9 cellular contexts compared by ENCODE assay signal in the genomic region with DNA sequence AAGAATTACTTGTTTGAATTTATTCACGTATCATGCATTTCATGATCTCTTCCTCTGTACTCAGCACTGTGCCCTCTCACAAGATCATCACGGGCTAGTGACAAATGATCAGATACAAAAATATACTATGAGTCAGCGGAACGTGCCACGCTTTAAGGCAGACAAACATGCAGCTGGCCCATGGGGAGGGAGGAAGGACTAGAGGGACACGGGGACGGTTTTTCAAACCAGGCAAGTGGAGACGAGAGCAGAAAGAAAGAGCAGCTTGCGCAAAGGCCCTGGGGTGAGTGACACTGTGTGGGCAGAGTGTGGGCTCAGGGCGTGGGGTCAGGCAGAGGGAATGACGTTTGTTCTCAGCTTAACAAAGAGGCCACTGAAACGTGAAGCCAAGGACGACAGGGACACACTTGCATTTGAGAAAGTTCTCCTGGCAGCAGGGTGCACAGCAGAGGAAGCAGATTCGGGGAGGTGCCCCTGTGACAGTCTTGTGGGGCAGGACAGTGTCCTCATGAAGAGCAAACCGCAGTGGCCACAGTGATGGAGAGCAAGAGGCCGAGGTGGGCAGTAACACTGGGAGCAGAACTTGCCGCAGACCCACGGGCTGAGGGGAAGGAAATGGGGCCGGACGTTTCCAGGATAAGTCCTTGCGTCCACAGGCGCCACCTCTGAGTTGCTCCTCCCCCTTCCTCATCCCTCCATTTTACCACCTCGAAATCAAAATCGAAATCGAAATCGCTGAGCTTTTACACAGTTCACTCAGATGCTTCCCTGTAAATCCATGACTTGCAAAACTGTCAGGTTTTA. TPM values are rescaled to one million over a fixed set of nuclear protein-coding genes. Genes with fewer than 3 reads are reported as not detected.
A peak's percentile ranks its signal among the peaks of the same experiment; 100 is the strongest.
DNase-seq lines count a peak whose midpoint lies in the region; ATAC-seq and TF ChIP-seq lines count a peak whose summit lies in the region.
"Had no signal": no experiment of that assay in that cellular context is flagged by ENCODE, and none has a peak within 500 bp of the region (broad histone marks: within the 10 kb centered on the region; RNA-seq: fewer than 3 reads in every experiment).

No MANE protein-coding gene starts in this region.

- peak; percentile 70 for ATAC-seq in HCT116
- peak; percentile 94 to 98 for ATAC-seq in gastrocnemius medialis
- no peak for ATAC-seq in stimulated activated naive CD8-positive, alpha-beta T cell treated with anti-CD3 and anti-CD28 coated beads, Interleukin-15, amount 100 ng/mL, for 72 hours
- no peak for ATAC-seq in HG02588 (IDR thresholded peaks at IDR 0.05; ENCODE audit: unreplicated experiment)

- in situ Hi-C loops in gastrocnemius medialis (cut with MboI; ENCODE audit: low sequenced_read_pairs in 4 of 4): loop anchor here in 1 of 4 donors (10.0 kb wide), 1 partner anchor 79 kb away; no protein-coding TSS in a partner anchor

- H3K27ac Mint-ChIP-seq in CD8-positive, alpha-beta memory T cell: no peak overlapping the region
- no peak overlapping the region for H3K27ac Mint-ChIP-seq in stimulated activated naive CD8-positive, alpha-beta T cell treated with anti-CD3 and anti-CD28 coated beads, Interleukin-15, amount 100 ng/mL, for 72 hours

- RAD21 ChIA-PET in HCT116 (lab: Charles Lee; ENCODE audit: low non-redundant PET in 1 of 2, low total read pairs in 2 of 2, uncharacterized antibody in 2 of 2, unreplicated experiment in 2 of 2): interaction anchor here in 1 of 2 experiments (0.7 kb wide), 1 partner anchor 103 kb away, joined by 3 read pairs; no protein-coding TSS in a partner anchor

- H3K27me3 Mint-ChIP-seq in CD8-positive, alpha-beta memory T cell: peaks cover 35 to 89% of the 10 kb centered on the region in 2 donors
- H3K27me3 Mint-ChIP-seq in stimulated activated naive CD8-positive, alpha-beta T cell treated with anti-CD3 and anti-CD28 coated beads, Interleukin-15, amount 100 ng/mL, for 72 hours: peaks cover 67% of the 10 kb centered on the region

- H3K4me3 ChIP-seq in HCT116 (replicated peaks in 1 of 2; ENCODE audit: low read depth in 1 of 2, low read length in 2 of 2): no peak overlapping the region
- peak overlapping the region in 3 of 4 donors; percentile 15 to 24 (median 23) for H3K4me3 ChIP-seq in gastrocnemius medialis
- no peak overlapping the region for H3K4me3 ChIP-seq in CD8-positive, alpha-beta memory T cell (ENCODE audit: low read length)

- peaks cover 0 to under 1% (median 0%) of the 10 kb centered on the region in 3 donors for H3K4me1 Mint-ChIP-seq in CD8-positive, alpha-beta memory T cell
- H3K4me1 Mint-ChIP-seq in stimulated activated naive CD8-positive, alpha-beta T cell treated with anti-CD3 and anti-CD28 coated beads, Interleukin-15, amount 100 ng/mL, for 72 hours: no peaks in the 10 kb centered on the region

- peak overlapping the region; percentile 97 for H2AFZ ChIP-seq in HCT116 (ENCODE audit: low read depth, low read length, poor library complexity, severe bottlenecking)

- no TSS peak for BruUV-seq in HCT116 (replicated peaks; lab: Mats Ljungman, UMichigan)

- H3K27me3 ChIP-seq in HCT116 (ENCODE audit: insufficient read depth, low read length) (no peaks in the 10 kb centered on the region), gastrocnemius medialis (no peaks in the 10 kb centered on the region)
- H3K27me3 ChIP-seq in CD8-positive, alpha-beta memory T cell (ENCODE audit: insufficient read depth, low read length, poor library complexity, severe bottlenecking): peaks cover 6% of the 10 kb centered on the region

- CTCF ChIA-PET in HCT116 (lab: Charles Lee): no interaction called here
- CTCF ChIA-PET in CD8-positive, alpha-beta memory T cell (lab: Charles Lee): interaction anchor here (1.3 kb wide), 1 partner anchor 21 kb away, joined by 3 read pairs; no protein-coding TSS in a partner anchor

- no peaks in the 10 kb centered on the region for H3K79me2 ChIP-seq in HCT116 (ENCODE audit: insufficient read depth, low read length)

- H3K36me3 ChIP-seq in HCT116 (ENCODE audit: control insufficient read depth in 1 of 2, insufficient read depth in 2 of 2, low read length in 2 of 2) (no peaks in the 10 kb centered on the region), gastrocnemius medialis (no peaks in the 10 kb centered on the region)
- H3K36me3 ChIP-seq in CD8-positive, alpha-beta memory T cell (ENCODE audit: insufficient read depth, low read length): no peaks in the 10 kb centered on the region

- no peaks in the 10 kb centered on the region for H3K9me2 ChIP-seq in HCT116 (ENCODE audit: insufficient read depth)

- TF ChIP-seq CTCF in HCT116 (IDR thresholded peaks at IDR 0.05 in 2 of 3, conservative IDR thresholded peaks at IDR 0.05 in 1 of 3; ENCODE audit: borderline replicate concordance in 1 of 3, insufficient read depth in 1 of 3, low read depth in 2 of 3, low read length in 2 of 3): no peak
- TF ChIP-seq CTCF in gastrocnemius medialis (IDR thresholded peaks at IDR 0.05 in 4 of 5, conservative IDR thresholded peaks at IDR 0.05 in 1 of 5): no peak

- H3K9me3 Mint-ChIP-seq in CD8-positive, alpha-beta memory T cell: peaks cover 0 to 2% (median 0%) of the 10 kb centered on the region in 5 donors
- H3K9me3 Mint-ChIP-seq in stimulated activated naive CD8-positive, alpha-beta T cell treated with anti-CD3 and anti-CD28 coated beads, Interleukin-15, amount 100 ng/mL, for 72 hours: no peaks in the 10 kb centered on the region

- no peak for TF ChIP-seq POLR2A in HCT116 (IDR thresholded peaks at IDR 0.05; ENCODE audit: borderline replicate concordance, extremely low read depth, insufficient read depth, insufficient read length)
- peak; percentile 68 to 83 for TF ChIP-seq POLR2A in gastrocnemius medialis (IDR thresholded peaks at IDR 0.05)

- POLR2A ChIA-PET in HCT116 (lab: Charles Lee): no interaction called here
- POLR2A ChIA-PET in CD8-positive, alpha-beta memory T cell (lab: Charles Lee): no interaction called here

- no peak overlapping the region for H3K27ac ChIP-seq in HCT116 (ENCODE audit: low read depth, low read length)
- H3K27ac ChIP-seq in gastrocnemius medialis: peak overlapping the region; percentile 73 to 94 (median 76)
- H3K27ac ChIP-seq in CD8-positive, alpha-beta memory T cell (ENCODE audit: low read depth, low read length): no peak overlapping the region

- H3K4me2 ChIP-seq in HCT116 (ENCODE audit: low read length): peak overlapping the region; percentile 64

- H3K4me3 Mint-ChIP-seq in CD8-positive, alpha-beta memory T cell: no peak overlapping the region
- no peak overlapping the region for H3K4me3 Mint-ChIP-seq in stimulated activated naive CD8-positive, alpha-beta T cell treated with anti-CD3 and anti-CD28 coated beads, Interleukin-15, amount 100 ng/mL, for 72 hours

- intact Hi-C loops in HCT116 (cut with micrococcal nuclease): no loop called here
- intact Hi-C loops in gastrocnemius medialis (cut with DNase I; ENCODE audit: low total_unique reads): loop anchor here (2.0 kb wide), 2 partner anchors 57 to 77 kb away; no protein-coding TSS in a partner anchor

- H4K20me1 ChIP-seq in HCT116 (ENCODE audit: insufficient read depth): no peaks in the 10 kb centered on the region

- DNase-seq in HCT116 (ENCODE audit: low read depth, low spot score): no peak
- peak; percentile 53 for DNase-seq in RKO (ENCODE audit: low spot score)
- peak; percentile 90 for DNase-seq in foreskin melanocyte
- DNase-seq in gastrocnemius medialis: peak; percentile 87 to 92
- DNase-seq in CD8-positive, alpha-beta memory T cell: no peak
- no peak for DNase-seq in stimulated activated naive CD8-positive, alpha-beta T cell treated with anti-CD3 and anti-CD28 coated beads, Interleukin-15, amount 100 ng/mL, for 72 hours
- DNase-seq in inferior parietal cortex (ENCODE audit: extremely low spot score): no peak
- DNase-seq: amniotic stem cell had no signal

- no peak for TF ChIP-seq RAD21 in HCT116 (IDR thresholded peaks at IDR 0.05; ENCODE audit: low read depth)

- peaks cover 0 to 4% (median 4%) of the 10 kb centered on the region in 3 donors for H3K36me3 Mint-ChIP-seq in CD8-positive, alpha-beta memory T cell

- H3K4me1 ChIP-seq in HCT116 (ENCODE audit: control insufficient read depth in 1 of 2, insufficient read depth in 2 of 2, low read length in 2 of 2) (peaks cover 2 to 34% of the 10 kb centered on the region in 2 experiments; a peak in 2 of 4 replicates), gastrocnemius medialis (peaks cover 37 to 38% of the 10 kb centered on the region in 2 donors)
- H3K4me1 ChIP-seq in CD8-positive, alpha-beta memory T cell (ENCODE audit: insufficient read depth, low read length): peaks cover 1% of the 10 kb centered on the region

- H3K9ac ChIP-seq in HCT116 (ENCODE audit: low read length): peak overlapping the region; percentile 14; the same call in 1 of the 2 replicates

- no peaks in the 10 kb centered on the region for H3K9me3 ChIP-seq in HCT116 (ENCODE audit: control insufficient read depth in 1 of 2, insufficient read depth in 1 of 2, low read depth in 1 of 2, low read length in 2 of 2)
- no peaks in the 10 kb centered on the region for H3K9me3 ChIP-seq in gastrocnemius medialis
- H3K9me3 ChIP-seq in CD8-positive, alpha-beta memory T cell (ENCODE audit: low read length): no peaks in the 10 kb centered on the region

TF ChIP-seq in HCT116, 20 proteins besides CTCF, POLR2A, EP300 and RAD21:
- TF ChIP-seq TCF7L2 (IDR thresholded peaks at IDR 0.05; ENCODE audit: borderline replicate concordance, extremely low read depth, insufficient read depth, insufficient read length) (no peak), FOSL1 (IDR thresholded peaks at IDR 0.05; ENCODE audit: low read depth) (peak; percentile 45; the same call in 1 of the 2 replicates), CBX3 (IDR thresholded peaks at IDR 0.05; ENCODE audit: low read depth) (0 out of 2 replicates have a peak, but pooled peaks have one; percentile 13)

RNA-seq across cellular contexts. Expression of a gene that starts 6.9 kb away (rescaled TPM):
- total RNA-seq in HCT116 (2021; ENCODE audit: unreplicated experiment): 8.5 TPM
- polyA plus RNA-seq in HCT116 (2012): 4.9 and 5.5 TPM in 2 replicates
- total RNA-seq in gastrocnemius medialis: 10 to 100 TPM; 18.7 to 35.7 (median 27.4) TPM
- 1 to 10 TPM; 4.6 to 4.7 TPM for total RNA-seq in CD8-positive, alpha-beta memory T cell
- polyA plus RNA-seq in CD8-positive, alpha-beta memory T cell: 3.6 TPM

RNA-seq across cellular contexts. Expression of a gene that starts 47.5 kb away (rescaled TPM):
- total RNA-seq in HCT116 (2021; ENCODE audit: unreplicated experiment) (0.15 TPM), gastrocnemius medialis (1 to 10 TPM in 1 of 4 donors, under 1 TPM in 3; 0.18 to 5.6 (median 0.58) TPM)
- 0.05 and 0.08 TPM in 2 replicates for polyA plus RNA-seq in HCT116 (2012)
- total RNA-seq in CD8-positive, alpha-beta memory T cell: under 1 TPM; 0.13 to 0.60 TPM
- 0.15 TPM for polyA plus RNA-seq in CD8-positive, alpha-beta memory T cell

Comparison
In these comparisons a context has a peak if more than half of its experiments do, and no peak if none do; other contexts are left out.
1. ATAC-seq: peak in HCT116 (single experiment) and gastrocnemius medialis (2 of 2); none in stimulated activated naive CD8-positive, alpha-beta T cell treated with anti-CD3 and anti-CD28 coated beads, Interleukin-15, amount 100 ng/mL, for 72 hours (single experiment) and HG02588 (single experiment).
2. DNase-seq: peak in RKO (single experiment), foreskin melanocyte (single experiment) and gastrocnemius medialis (2 of 2); none in HCT116 (single experiment), CD8-positive, alpha-beta memory T cell (0 of 5), stimulated activated naive CD8-positive, alpha-beta T cell treated with anti-CD3 and anti-CD28 coated beads, Interleukin-15, amount 100 ng/mL, for 72 hours (0 of 2) and inferior parietal cortex (single experiment).
3. H3K27ac ChIP-seq: peak in gastrocnemius medialis (4 of 4); none in HCT116 (single experiment) and CD8-positive, alpha-beta memory T cell (single experiment).
4. H3K4me3 ChIP-seq: peak in gastrocnemius medialis (3 of 4); none in HCT116 (0 of 2) and CD8-positive, alpha-beta memory T cell (single experiment).